In genomic region chr2:104853926-104854506, GRCh38 we compare ENCODE assay signal across 8 cellular contexts. TPM values are rescaled to one million over a fixed set of nuclear protein-coding genes. Genes with fewer than 3 reads are reported as not detected.
DNase-seq lines count a peak whose midpoint lies in the region; ATAC-seq and TF ChIP-seq lines count a peak whose summit lies in the region.

POU3F3 (plus strand) TSS chr2:104854115; CDS start chr2:104855511, 1,396 bp downstream.

- H3F3A ChIP-seq in GM23338 (replicated peaks; ENCODE audit: low read depth): peaks cover 23% of the 10 kb centered on the region

- in situ Hi-C loops in Panc1 (cut with HindIII; ENCODE audit: low pct_unique_long_range_greater_than_20kb, low sequenced_read_pairs): no loop called here

- POLR2A ChIA-PET in Panc1 (lab: Charles Lee): no interaction called here

- peaks cover 84% of the 10 kb centered on the region for H3K27me3 ChIP-seq in GM23338 (ENCODE audit: insufficient read depth)
- H3K27me3 ChIP-seq in Panc1 (ENCODE audit: control insufficient read depth, insufficient read depth, low read length): peaks cover 24% of the 10 kb centered on the region
- peaks cover 13 to 52% of the 10 kb centered on the region in 2 donors for H3K27me3 ChIP-seq in right lobe of liver
- H3K27me3 ChIP-seq in prostate gland (replicated peaks; ENCODE audit: insufficient read depth): peaks cover 65% of the 10 kb centered on the region

- TF ChIP-seq POLR2A in right lobe of liver (IDR thresholded peaks at IDR 0.05) (no peak), prostate gland (IDR thresholded peaks at IDR 0.05) (no peak)

- CTCF ChIA-PET in Panc1 (lab: Charles Lee): interaction anchor here (0.5 kb wide), 1 partner anchor 423 kb away, joined by 3 read pairs; no protein-coding TSS in a partner anchor

- H3K4me2 ChIP-seq in GM23338: peak within 1 kb of the TSS; percentile 89

- H3K9me3 Mint-ChIP-seq in GM23338: peaks cover 4% of the 10 kb centered on the region

- TF ChIP-seq CTCF in AG10803 (conservative IDR thresholded peaks at IDR 0.05; ENCODE audit: low read length) (no peak), GM23338 (conservative IDR thresholded peaks at IDR 0.05; ENCODE audit: low read depth in 2 of 2) (no peak), Panc1 (IDR thresholded peaks at IDR 0.05) (no peak), choroid plexus epithelial cell (conservative IDR thresholded peaks at IDR 0.05; ENCODE audit: low read depth, low read length) (no peak), right lobe of liver (IDR thresholded peaks at IDR 0.05) (no peak), prostate gland (IDR thresholded peaks at IDR 0.05) (no peak)

- BruUV-seq in Panc1 (replicated peaks; lab: Mats Ljungman, UMichigan): no TSS peak

- peaks cover 55% of the 10 kb centered on the region for H3K4me1 Mint-ChIP-seq in GM23338

- no peaks in the 10 kb centered on the region for H3K9me2 ChIP-seq in GM23338 (ENCODE audit: insufficient read depth)

- H3K36me3 ChIP-seq in GM23338 (ENCODE audit: insufficient read depth): no peaks in the 10 kb centered on the region
- H3K36me3 ChIP-seq in Panc1 (ENCODE audit: control insufficient read depth, insufficient read depth, low read length): no peaks in the 10 kb centered on the region
- H3K36me3 ChIP-seq in right lobe of liver: no peaks in the 10 kb centered on the region
- H3K36me3 ChIP-seq in prostate gland: no peaks in the 10 kb centered on the region

- H3K9me3 ChIP-seq in Panc1 (ENCODE audit: control insufficient read depth, insufficient read depth, low read depth, low read length) (no peaks in the 10 kb centered on the region), right lobe of liver (no peaks in the 10 kb centered on the region), prostate gland (no peaks in the 10 kb centered on the region)

- peak within 1 kb of the TSS; percentile 47 for H3K4me3 ChIP-seq in AG10803 (ENCODE audit: low read length)
- H3K4me3 ChIP-seq in GM23338: peak within 1 kb of the TSS; percentile 67
- peak within 1 kb of the TSS; percentile 47 to 51 for H3K4me3 ChIP-seq in Panc1 (ENCODE audit: low read depth in 2 of 2, low read length in 2 of 2)
- peak within 1 kb of the TSS; percentile 49 for H3K4me3 ChIP-seq in choroid plexus epithelial cell (ENCODE audit: low read depth, low read length)
- no peak within 1 kb of the TSS for H3K4me3 ChIP-seq in right lobe of liver
- peak within 1 kb of the TSS in 1 of 2 donors; percentile 3 for H3K4me3 ChIP-seq in prostate gland

- H4K20me1 ChIP-seq in GM23338 (replicated peaks; ENCODE audit: insufficient read depth): peaks cover 7% of the 10 kb centered on the region

- H3K36me3 Mint-ChIP-seq in GM23338 (ENCODE audit: low read depth): no peaks in the 10 kb centered on the region; the same call in 2 of the 3 replicates

- peak within 1 kb of the TSS; percentile 95 for H2AFZ ChIP-seq in GM23338

- H3K27ac ChIP-seq in GM23338 (ENCODE audit: low read depth) (no peak within 1 kb of the TSS), Panc1 (ENCODE audit: low read length) (no peak within 1 kb of the TSS), right lobe of liver (no peak within 1 kb of the TSS), prostate gland (no peak within 1 kb of the TSS)

- peak within 1 kb of the TSS; percentile 87 for H3K4me3 Mint-ChIP-seq in GM23338

- ATAC-seq in GM23338: peak; percentile 55
- ATAC-seq in Panc1: peak; percentile 83
- ATAC-seq in right lobe of liver: peak in 2 of 4 donors; percentile 15 to 19

- 2% methylated on average over 42 of the region's 42 CpGs for WGBS in right lobe of liver (ENCODE audit: insufficient coverage, low coverage, low lambda C conversion rate, missing lambda C conversion rate)
- 3% methylated on average over 42 of the region's 42 CpGs for WGBS in prostate gland

- peaks cover 83% of the 10 kb centered on the region for H3K27me3 Mint-ChIP-seq in GM23338 (ENCODE audit: insufficient read depth, low read depth, poor library complexity)

- peak; percentile 30 for DNase-seq in AG10803 (ENCODE audit: low read depth)
- DNase-seq in GM23338 (ENCODE audit: low spot score): peak; percentile 99
- no peak for DNase-seq in Panc1 (ENCODE audit: low read depth, low spot score)
- DNase-seq in choroid plexus epithelial cell (ENCODE audit: low read depth): peak; percentile 69
- DNase-seq in right lobe of liver: peak in 2 of 3 donors; percentile 21 to 57
- peak; percentile 22 to 33 for DNase-seq in stimulated activated CD8-positive, alpha-beta memory T cell treated with anti-CD3 and anti-CD28 coated beads, Interleukin-7, amount 100 ng/mL, for 4 hours (ENCODE audit: low read depth in 2 of 2)
- no peak for DNase-seq in NOMO-1 treated with DMSO at 0.1 percent for 48 hours (lab: John Stamatoyannopoulos, UW; ENCODE audit: unreplicated experiment)
- DNase-seq in prostate gland (ENCODE audit: low spot score): no peak

- intact Hi-C loops in Panc1 (cut with micrococcal nuclease; ENCODE audit: unreplicated experiment) (no loop called here), right lobe of liver (cut with DNase I) (no loop called here), prostate gland (cut with DNase I) (no loop called here)

- no peak within 1 kb of the TSS for H3K27ac Mint-ChIP-seq in GM23338

- no peaks in the 10 kb centered on the region for H3K79me2 ChIP-seq in GM23338 (replicated peaks; ENCODE audit: insufficient read depth)

- H3K4me1 ChIP-seq in GM23338 (ENCODE audit: insufficient read depth): peaks cover 54% of the 10 kb centered on the region
- H3K4me1 ChIP-seq in Panc1 (ENCODE audit: control insufficient read depth, insufficient read depth, low read length): peaks cover 5% of the 10 kb centered on the region; the same call in 1 of the 2 replicates
- H3K4me1 ChIP-seq in right lobe of liver: peaks cover 0 to 13% (median 4%) of the 10 kb centered on the region in 4 donors
- H3K4me1 ChIP-seq in prostate gland (replicated peaks): no peaks in the 10 kb centered on the region

TF ChIP-seq in GM23338, 12 proteins besides CTCF, POLR2A, EP300 and RAD21:
- TF ChIP-seq CREB1 (CRISPR knock-in tag; IDR thresholded peaks at IDR 0.05; ENCODE audit: low read depth) (peak; percentile 19; the same call in 1 of the 2 replicates), ZNF114 (CRISPR knock-in tag; IDR thresholded peaks at IDR 0.05) (no peak), ZNF331 (CRISPR knock-in tag; IDR thresholded peaks at IDR 0.05; ENCODE audit: low read depth) (no peak)
- TF ChIP-seq, protein P1, sequence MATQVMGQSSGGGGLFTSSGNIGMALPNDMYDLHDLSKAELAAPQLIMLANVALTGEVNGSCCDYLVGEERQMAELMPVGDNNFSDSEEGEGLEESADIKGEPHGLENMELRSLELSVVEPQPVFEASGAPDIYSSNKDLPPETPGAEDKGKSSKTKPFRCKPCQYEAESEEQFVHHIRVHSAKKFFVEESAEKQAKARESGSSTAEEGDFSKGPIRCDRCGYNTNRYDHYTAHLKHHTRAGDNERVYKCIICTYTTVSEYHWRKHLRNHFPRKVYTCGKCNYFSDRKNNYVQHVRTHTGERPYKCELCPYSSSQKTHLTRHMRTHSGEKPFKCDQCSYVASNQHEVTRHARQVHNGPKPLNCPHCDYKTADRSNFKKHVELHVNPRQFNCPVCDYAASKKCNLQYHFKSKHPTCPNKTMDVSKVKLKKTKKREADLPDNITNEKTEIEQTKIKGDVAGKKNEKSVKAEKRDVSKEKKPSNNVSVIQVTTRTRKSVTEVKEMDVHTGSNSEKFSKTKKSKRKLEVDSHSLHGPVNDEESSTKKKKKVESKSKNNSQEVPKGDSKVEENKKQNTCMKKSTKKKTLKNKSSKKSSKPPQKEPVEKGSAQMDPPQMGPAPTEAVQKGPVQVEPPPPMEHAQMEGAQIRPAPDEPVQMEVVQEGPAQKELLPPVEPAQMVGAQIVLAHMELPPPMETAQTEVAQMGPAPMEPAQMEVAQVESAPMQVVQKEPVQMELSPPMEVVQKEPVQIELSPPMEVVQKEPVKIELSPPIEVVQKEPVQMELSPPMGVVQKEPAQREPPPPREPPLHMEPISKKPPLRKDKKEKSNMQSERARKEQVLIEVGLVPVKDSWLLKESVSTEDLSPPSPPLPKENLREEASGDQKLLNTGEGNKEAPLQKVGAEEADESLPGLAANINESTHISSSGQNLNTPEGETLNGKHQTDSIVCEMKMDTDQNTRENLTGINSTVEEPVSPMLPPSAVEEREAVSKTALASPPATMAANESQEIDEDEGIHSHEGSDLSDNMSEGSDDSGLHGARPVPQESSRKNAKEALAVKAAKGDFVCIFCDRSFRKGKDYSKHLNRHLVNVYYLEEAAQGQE (IDR thresholded peaks at IDR 0.05; ENCODE audit: unreplicated experiment): no peak

RNA-seq across cellular contexts. Expression of gene POU3F3, which starts in this region (rescaled TPM):
- 0.24 TPM in 1 of 2 replicates, not detected in the other for total RNA-seq in GM23338 (2014; rRNA removed; shearing (Covaris generic))
- 0.06 and 0.14 TPM in 2 replicates for polyA plus RNA-seq in GM23338 (2016; fragmentation: Nextera tagmentation; extraction: Ambion mirVana)
- total RNA-seq in Panc1 (2021; ENCODE audit: unreplicated experiment): 0.36 TPM
- 0.21 TPM for polyA plus RNA-seq in Panc1 (2012; ENCODE audit: insufficient read length)
- not detected for total RNA-seq in right lobe of liver
- total RNA-seq in prostate gland: 1 to 10 TPM in 1 of 2 donors, not detected in 1; 2.2 TPM

Comparison
In these comparisons a context has a peak if more than half of its experiments do, and no peak if none do; other contexts are left out.
1. Peak in DNase-seq, ATAC-seq, H3K4me3 ChIP-seq and H3K4me2 ChIP-seq in GM23338; RNA of the gene not detected or under 1 TPM.
2. Peak in ATAC-seq and H3K4me3 ChIP-seq in Panc1; RNA of the gene not detected or under 1 TPM.
3. Peak in DNase-seq in right lobe of liver; RNA of the gene not detected or under 1 TPM.
4. DNase-seq: peak in AG10803 (single experiment), choroid plexus epithelial cell (single experiment) and stimulated activated CD8-positive, alpha-beta memory T cell treated with anti-CD3 and anti-CD28 coated beads, Interleukin-7, amount 100 ng/mL, for 4 hours (2 of 2); none in Panc1 (single experiment), NOMO-1 treated with DMSO at 0.1 percent for 48 hours (single experiment) and prostate gland (single experiment).
5. H3K4me3 ChIP-seq: peak in AG10803 (single experiment) and choroid plexus epithelial cell (single experiment); none in right lobe of liver (0 of 3).